In the genomic region with DNA sequence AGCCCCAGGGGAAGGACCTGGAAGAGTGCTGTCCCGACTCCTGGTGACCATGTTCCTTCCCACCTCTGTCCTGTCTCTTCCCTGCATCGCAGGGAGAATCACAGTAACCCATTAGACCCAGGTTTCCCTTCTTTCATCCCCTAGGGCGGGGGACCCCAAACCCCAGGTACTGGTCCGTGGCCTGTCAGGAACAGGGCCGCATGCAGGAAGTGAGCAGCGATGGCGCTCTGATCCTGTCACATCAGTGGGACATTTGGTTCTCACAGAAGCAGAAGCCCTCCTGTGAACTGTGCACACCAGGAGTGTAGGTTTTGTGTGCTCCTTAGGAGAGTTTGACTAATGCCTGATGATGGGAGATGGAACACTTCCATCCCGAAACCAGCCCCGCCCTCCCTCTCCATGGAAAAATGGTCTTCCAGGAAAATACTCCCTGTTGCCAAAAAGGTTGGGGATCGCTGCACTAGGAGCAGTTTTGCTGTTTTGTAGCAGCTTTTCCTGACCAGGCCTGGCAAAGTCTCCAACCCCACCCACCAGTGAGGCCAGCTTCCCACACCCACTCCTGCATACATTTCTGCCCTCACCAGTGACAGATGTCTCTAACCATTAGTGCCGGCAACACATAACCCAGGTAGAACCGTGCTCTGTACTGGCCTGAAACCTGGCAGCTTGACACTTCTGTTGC, we compare ENCODE assay signal across 12 cellular contexts. TPM values are rescaled to one million over a fixed set of nuclear protein-coding genes. Genes with fewer than 3 reads are reported as not detected.
DNase-seq lines count a peak whose midpoint lies in the region; ATAC-seq and TF ChIP-seq lines count a peak whose summit lies in the region.
"Had no signal": no experiment of that assay in that cellular context is flagged by ENCODE, and none has a peak within 500 bp of the region (broad histone marks: within the 10 kb centered on the region; RNA-seq: fewer than 3 reads in every experiment).

No MANE protein-coding gene starts in this region.

- no peak for TF ChIP-seq CTCF in DOHH2 (IDR thresholded peaks at IDR 0.05; ENCODE audit: low read depth, low read length, poor library complexity, severe bottlenecking)
- no peak for TF ChIP-seq CTCF in gastrocnemius medialis (IDR thresholded peaks at IDR 0.05 in 4 of 5, conservative IDR thresholded peaks at IDR 0.05 in 1 of 5)

- peaks cover 21% of the 10 kb centered on the region for H3K36me3 ChIP-seq in DOHH2 (ENCODE audit: control insufficient read depth, low read length)
- H3K36me3 ChIP-seq in gastrocnemius medialis, result no peaks in the 10 kb centered on the region

- H3K9me3 Mint-ChIP-seq in T-cell, result no peaks in the 10 kb centered on the region
- H3K9me3 Mint-ChIP-seq: activated naive CD4-positive, alpha-beta T cell treated with anti-CD3 and anti-CD28 coated beads, Interleukin-2, amount 50 U/mL, for 24 hours had no signal

- H3K9me3 ChIP-seq in DOHH2 (ENCODE audit: control insufficient read depth, insufficient read depth, low read length), result no peaks in the 10 kb centered on the region
- no peaks in the 10 kb centered on the region for H3K9me3 ChIP-seq in gastrocnemius medialis

- H3K27ac Mint-ChIP-seq in T-cell, result peak overlapping the region; percentile 64 to 73
- H3K27ac Mint-ChIP-seq: activated naive CD4-positive, alpha-beta T cell treated with anti-CD3 and anti-CD28 coated beads, Interleukin-2, amount 50 U/mL, for 24 hours had no signal

- H3F3A ChIP-seq in DOHH2 (ENCODE audit: control insufficient read depth, insufficient read depth), result peaks cover 6% of the 10 kb centered on the region

- peaks cover 26% of the 10 kb centered on the region for H3K4me1 ChIP-seq in DOHH2 (ENCODE audit: control insufficient read depth, low read length)
- peaks cover 42 to 73% of the 10 kb centered on the region in 2 donors for H3K4me1 ChIP-seq in gastrocnemius medialis

- H3K27me3 ChIP-seq in DOHH2 (ENCODE audit: control insufficient read depth, low read length), result no peaks in the 10 kb centered on the region
- no peaks in the 10 kb centered on the region for H3K27me3 ChIP-seq in gastrocnemius medialis

- H3K9me2 ChIP-seq in DOHH2 (replicated peaks; ENCODE audit: control insufficient read depth, low read length), result no peaks in the 10 kb centered on the region

- POLR2A ChIA-PET in T-cell (lab: Charles Lee), result no interaction called here

- no peak for DNase-seq in T-cell
- DNase-seq in fibroblast of peridontal ligament (ENCODE audit: extremely low read depth), result peak; percentile 38
- no peak for DNase-seq in gastrocnemius medialis
- no peak for DNase-seq in NCI-H1105 (lab: John Stamatoyannopoulos, UW)
- no peak for DNase-seq in NCI-H187 (lab: John Stamatoyannopoulos, UW)
- DNase-seq in DMS153 (lab: John Stamatoyannopoulos, UW), result no peak
- DNase-seq: HCEC 1CT; NCI-H1105 treated with DMSO at 0.1 percent for 48 hours; stimulated activated naive CD4-positive, alpha-beta T cell had no signal

- no peaks in the 10 kb centered on the region for H3K36me3 Mint-ChIP-seq in T-cell
- H3K36me3 Mint-ChIP-seq: activated naive CD4-positive, alpha-beta T cell treated with anti-CD3 and anti-CD28 coated beads, Interleukin-2, amount 50 U/mL, for 24 hours had no signal

- H3K4me1 Mint-ChIP-seq in T-cell, result peaks cover 42 to 48% (median 47%) of the 10 kb centered on the region in 3 donors

- H3K27me3 Mint-ChIP-seq in T-cell, result no peaks in the 10 kb centered on the region
- H3K27me3 Mint-ChIP-seq: activated naive CD4-positive, alpha-beta T cell treated with anti-CD3 and anti-CD28 coated beads, Interleukin-2, amount 50 U/mL, for 24 hours had no signal

- CTCF ChIA-PET in T-cell (lab: Charles Lee), result interaction anchor here in 1 of 2 donors (0.6 to 3.6 kb wide), 3 partner anchors 8 to 26 kb away, joined by 3 to 23 read pairs (median 4); no protein-coding TSS in a partner anchor

- no peak for TF ChIP-seq POLR2A in gastrocnemius medialis (IDR thresholded peaks at IDR 0.05)

- in situ Hi-C loops in gastrocnemius medialis (cut with MboI; ENCODE audit: low sequenced_read_pairs in 4 of 4), result no loop called here

- no peak overlapping the region for H3K4me3 ChIP-seq in DOHH2 (ENCODE audit: low read length)
- H3K4me3 ChIP-seq in gastrocnemius medialis, result no peak overlapping the region

- H4K20me1 ChIP-seq in DOHH2 (ENCODE audit: control insufficient read depth, insufficient read depth, low read depth, low read length), result no peaks in the 10 kb centered on the region

- intact Hi-C loops in gastrocnemius medialis (cut with DNase I; ENCODE audit: low total_unique reads), result loop anchor here (10.0 kb wide), 1 partner anchor 1974 kb away; a partner anchor contains a TSS

- H3K4me2 ChIP-seq in DOHH2 (ENCODE audit: low read length), result peak overlapping the region; percentile 88; the same call in 1 of the 2 replicates

- no peak for ATAC-seq in T-cell (replicated peaks in 1 of 4)
- no peak for ATAC-seq in gastrocnemius medialis
- no peak for ATAC-seq in HG03159 (IDR thresholded peaks at IDR 0.05; ENCODE audit: unreplicated experiment)

- no peak overlapping the region for H3K27ac ChIP-seq in DOHH2 (ENCODE audit: low read depth, low read length)
- H3K27ac ChIP-seq in gastrocnemius medialis, result peak overlapping the region; percentile 97 to 99 (median 99)

- H3K79me2 ChIP-seq in DOHH2 (ENCODE audit: control insufficient read depth, low read length), result peaks cover 39% of the 10 kb centered on the region

- H3K4me3 Mint-ChIP-seq in T-cell, result peak overlapping the region in 2 of 3 donors; percentile 9 to 21
- H3K4me3 Mint-ChIP-seq: activated naive CD4-positive, alpha-beta T cell treated with anti-CD3 and anti-CD28 coated beads, Interleukin-2, amount 50 U/mL, for 24 hours had no signal

RNA-seq across cellular contexts. Expression of a gene that starts 10.5 kb away (rescaled TPM):
- total RNA-seq in T-cell (10 to 100 TPM; 43.0 to 97.8 (median 58.2) TPM), gastrocnemius medialis (1 to 10 TPM; 2.9 to 5.4 (median 4.2) TPM)

RNA-seq across cellular contexts. Expression of a gene that starts 53.0 kb away (rescaled TPM):
- 100 to 1,000 TPM; 124 to 172 (median 160) TPM for total RNA-seq in T-cell
- 10 to 100 TPM in 2 of 4 donors, 1 to 10 TPM in 2; 6.1 to 20.1 (median 9.6) TPM for total RNA-seq in gastrocnemius medialis

RNA-seq across cellular contexts. Expression of a gene that starts 54.1 kb away (rescaled TPM):
- total RNA-seq in T-cell, result 10 to 100 TPM; 27.8 to 33.7 (median 28.8) TPM
- 10 to 100 TPM; 76.7 to 94.1 (median 84.7) TPM for total RNA-seq in gastrocnemius medialis

Comparison
In these comparisons a context has a peak if more than half of its experiments do, and no peak if none do; other contexts are left out.
1. RNA of a gene that starts 10.5 kb away (total RNA-seq): 43.0 to 97.8 TPM in T-cell; 2.9 to 5.4 TPM in gastrocnemius medialis; every median in the first group is over 4 times any median in the second.
2. RNA of a gene that starts 53.0 kb away (total RNA-seq): 124 to 172 TPM in T-cell; 6.1 to 20.1 TPM in gastrocnemius medialis; every median in the first group is over 4 times any median in the second.